ENCODE assay signal across 9 cellular contexts in the genomic region with DNA sequence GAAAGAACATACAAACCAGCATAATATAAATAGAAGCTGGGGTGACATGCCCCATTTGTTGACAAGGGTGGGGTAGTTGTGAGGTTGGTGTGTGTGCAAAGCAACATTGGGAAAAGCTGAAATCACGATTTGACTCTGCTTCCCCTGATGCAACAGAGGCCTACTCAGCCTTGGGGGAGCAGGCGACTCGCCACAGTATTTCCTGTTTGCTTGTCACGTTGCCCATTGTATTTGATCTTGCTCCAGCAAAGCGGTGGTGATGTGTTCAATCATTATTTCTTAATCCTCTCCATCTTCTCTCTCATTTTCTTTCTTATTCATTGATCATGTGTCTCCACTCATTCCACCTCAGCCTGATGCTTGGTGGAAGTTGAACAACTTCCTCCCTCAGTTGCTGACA.
A peak's percentile ranks its signal among the peaks of the same experiment; 100 is the strongest.
DNase-seq lines count a peak whose midpoint lies in the region; ATAC-seq and TF ChIP-seq lines count a peak whose summit lies in the region.
"Had no signal": no experiment of that assay in that cellular context is flagged by ENCODE, and none has a peak within 500 bp of the region (broad histone marks: within the 10 kb centered on the region; RNA-seq: fewer than 3 reads in every experiment).

No MANE protein-coding gene starts in this region.

- no peak overlapping the region for H2AFZ ChIP-seq in GM23338

- no peaks in the 10 kb centered on the region for H3K79me2 ChIP-seq in GM23338 (replicated peaks; ENCODE audit: insufficient read depth)

- H3K27me3 ChIP-seq in mucosa of rectum (ENCODE audit: control insufficient read depth in 2 of 2, insufficient read depth in 2 of 2, low read length in 2 of 2) (no peaks in the 10 kb centered on the region), GM23338 (ENCODE audit: insufficient read depth) (no peaks in the 10 kb centered on the region)

- no peaks in the 10 kb centered on the region for H3K27me3 Mint-ChIP-seq in GM23338 (ENCODE audit: insufficient read depth, low read depth, poor library complexity)
- H3K27me3 Mint-ChIP-seq: activated B cell treated with CpG ODN at 0.5 μM for 24 hours had no signal

- H3K9me2 ChIP-seq in GM23338 (ENCODE audit: insufficient read depth), result peaks cover 7% of the 10 kb centered on the region; the same call in 1 of the 2 replicates

- no peak for TF ChIP-seq CTCF in GM23338 (conservative IDR thresholded peaks at IDR 0.05; ENCODE audit: low read depth in 2 of 2)

- no peaks in the 10 kb centered on the region for H3K9me3 Mint-ChIP-seq in GM23338
- H3K9me3 Mint-ChIP-seq: activated B cell treated with CpG ODN at 0.5 μM for 24 hours had no signal

- H3K36me3 Mint-ChIP-seq in GM23338 (ENCODE audit: low read depth), result no peaks in the 10 kb centered on the region

- H3K4me2 ChIP-seq in GM23338, result no peak overlapping the region

- no peak overlapping the region for H3K9ac ChIP-seq in mucosa of rectum (ENCODE audit: low read depth in 1 of 2, low read length in 2 of 2)

- H3K4me1 ChIP-seq in mucosa of rectum (ENCODE audit: control insufficient read depth in 2 of 2, insufficient read depth in 2 of 2, low read length in 2 of 2) (peaks cover 9 to 10% of the 10 kb centered on the region in 2 donors), GM23338 (ENCODE audit: insufficient read depth) (peaks cover 22% of the 10 kb centered on the region)

- H4K20me1 ChIP-seq in GM23338 (replicated peaks; ENCODE audit: insufficient read depth), result no peaks in the 10 kb centered on the region

- no peaks in the 10 kb centered on the region for H3F3A ChIP-seq in GM23338 (replicated peaks; ENCODE audit: low read depth)

- H3K4me3 ChIP-seq in mucosa of rectum (ENCODE audit: low read length in 2 of 2) (no peak overlapping the region), GM23338 (no peak overlapping the region)

- ATAC-seq in GM21390 (IDR thresholded peaks at IDR 0.05; ENCODE audit: unreplicated experiment) (peak; percentile 61), GM21526 (IDR thresholded peaks at IDR 0.05; ENCODE audit: low FRiP score, unreplicated experiment) (no peak), GM21381 (IDR thresholded peaks at IDR 0.05; ENCODE audit: unreplicated experiment) (no peak), GM23338 (no peak)

- no peaks in the 10 kb centered on the region for H3K9me3 ChIP-seq in mucosa of rectum (ENCODE audit: control insufficient read depth in 2 of 2, low read length in 2 of 2)

- DNase-seq in MV-4-11 (lab: John Stamatoyannopoulos, UW) (peak; percentile 58), GM23338 (ENCODE audit: low spot score) (no peak), NCI-H2081 treated with DMSO at 0.1 percent for 48 hours (lab: John Stamatoyannopoulos, UW) (no peak)
- peak; percentile 74 for DNase-seq in activated effector memory CD4-positive, alpha-beta T cell treated with anti-CD3 and anti-CD28 coated beads, Interleukin-2, amount 50 U/mL, for 16 hours
- DNase-seq: activated B cell treated with CpG ODN at 0.5 μM for 24 hours had no signal

- H3K36me3 ChIP-seq in mucosa of rectum (ENCODE audit: control insufficient read depth in 2 of 2, insufficient read depth in 2 of 2, low read length in 2 of 2), result no peaks in the 10 kb centered on the region
- no peaks in the 10 kb centered on the region for H3K36me3 ChIP-seq in GM23338 (ENCODE audit: insufficient read depth)

- H3K4me3 Mint-ChIP-seq in GM23338, result no peak overlapping the region
- H3K4me3 Mint-ChIP-seq: activated B cell treated with CpG ODN at 0.5 μM for 24 hours had no signal

- peaks cover 28% of the 10 kb centered on the region for H3K4me1 Mint-ChIP-seq in GM23338
- H3K4me1 Mint-ChIP-seq: activated B cell treated with CpG ODN at 0.5 μM for 24 hours had no signal

- no peak overlapping the region for H3K27ac Mint-ChIP-seq in GM23338
- H3K27ac Mint-ChIP-seq: activated B cell treated with CpG ODN at 0.5 μM for 24 hours had no signal

- H3K27ac ChIP-seq in mucosa of rectum (ENCODE audit: low read depth in 2 of 2, low read length in 2 of 2), result peak overlapping the region; percentile 13 to 28
- H3K27ac ChIP-seq in GM23338 (ENCODE audit: low read depth), result no peak overlapping the region

TF ChIP-seq in GM23338, 12 proteins besides CTCF, POLR2A, EP300 and RAD21 (continues in another document):
- TF ChIP-seq ZNF114 (CRISPR knock-in tag; IDR thresholded peaks at IDR 0.05), result no peak
- TF ChIP-seq EZH2phosphoT487 (IDR thresholded peaks at IDR 0.05; ENCODE audit: unreplicated experiment), result no peak
- TF ChIP-seq, protein P1, sequence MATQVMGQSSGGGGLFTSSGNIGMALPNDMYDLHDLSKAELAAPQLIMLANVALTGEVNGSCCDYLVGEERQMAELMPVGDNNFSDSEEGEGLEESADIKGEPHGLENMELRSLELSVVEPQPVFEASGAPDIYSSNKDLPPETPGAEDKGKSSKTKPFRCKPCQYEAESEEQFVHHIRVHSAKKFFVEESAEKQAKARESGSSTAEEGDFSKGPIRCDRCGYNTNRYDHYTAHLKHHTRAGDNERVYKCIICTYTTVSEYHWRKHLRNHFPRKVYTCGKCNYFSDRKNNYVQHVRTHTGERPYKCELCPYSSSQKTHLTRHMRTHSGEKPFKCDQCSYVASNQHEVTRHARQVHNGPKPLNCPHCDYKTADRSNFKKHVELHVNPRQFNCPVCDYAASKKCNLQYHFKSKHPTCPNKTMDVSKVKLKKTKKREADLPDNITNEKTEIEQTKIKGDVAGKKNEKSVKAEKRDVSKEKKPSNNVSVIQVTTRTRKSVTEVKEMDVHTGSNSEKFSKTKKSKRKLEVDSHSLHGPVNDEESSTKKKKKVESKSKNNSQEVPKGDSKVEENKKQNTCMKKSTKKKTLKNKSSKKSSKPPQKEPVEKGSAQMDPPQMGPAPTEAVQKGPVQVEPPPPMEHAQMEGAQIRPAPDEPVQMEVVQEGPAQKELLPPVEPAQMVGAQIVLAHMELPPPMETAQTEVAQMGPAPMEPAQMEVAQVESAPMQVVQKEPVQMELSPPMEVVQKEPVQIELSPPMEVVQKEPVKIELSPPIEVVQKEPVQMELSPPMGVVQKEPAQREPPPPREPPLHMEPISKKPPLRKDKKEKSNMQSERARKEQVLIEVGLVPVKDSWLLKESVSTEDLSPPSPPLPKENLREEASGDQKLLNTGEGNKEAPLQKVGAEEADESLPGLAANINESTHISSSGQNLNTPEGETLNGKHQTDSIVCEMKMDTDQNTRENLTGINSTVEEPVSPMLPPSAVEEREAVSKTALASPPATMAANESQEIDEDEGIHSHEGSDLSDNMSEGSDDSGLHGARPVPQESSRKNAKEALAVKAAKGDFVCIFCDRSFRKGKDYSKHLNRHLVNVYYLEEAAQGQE (IDR thresholded peaks at IDR 0.05; ENCODE audit: unreplicated experiment), result no peak
- TF ChIP-seq, protein P2, sequence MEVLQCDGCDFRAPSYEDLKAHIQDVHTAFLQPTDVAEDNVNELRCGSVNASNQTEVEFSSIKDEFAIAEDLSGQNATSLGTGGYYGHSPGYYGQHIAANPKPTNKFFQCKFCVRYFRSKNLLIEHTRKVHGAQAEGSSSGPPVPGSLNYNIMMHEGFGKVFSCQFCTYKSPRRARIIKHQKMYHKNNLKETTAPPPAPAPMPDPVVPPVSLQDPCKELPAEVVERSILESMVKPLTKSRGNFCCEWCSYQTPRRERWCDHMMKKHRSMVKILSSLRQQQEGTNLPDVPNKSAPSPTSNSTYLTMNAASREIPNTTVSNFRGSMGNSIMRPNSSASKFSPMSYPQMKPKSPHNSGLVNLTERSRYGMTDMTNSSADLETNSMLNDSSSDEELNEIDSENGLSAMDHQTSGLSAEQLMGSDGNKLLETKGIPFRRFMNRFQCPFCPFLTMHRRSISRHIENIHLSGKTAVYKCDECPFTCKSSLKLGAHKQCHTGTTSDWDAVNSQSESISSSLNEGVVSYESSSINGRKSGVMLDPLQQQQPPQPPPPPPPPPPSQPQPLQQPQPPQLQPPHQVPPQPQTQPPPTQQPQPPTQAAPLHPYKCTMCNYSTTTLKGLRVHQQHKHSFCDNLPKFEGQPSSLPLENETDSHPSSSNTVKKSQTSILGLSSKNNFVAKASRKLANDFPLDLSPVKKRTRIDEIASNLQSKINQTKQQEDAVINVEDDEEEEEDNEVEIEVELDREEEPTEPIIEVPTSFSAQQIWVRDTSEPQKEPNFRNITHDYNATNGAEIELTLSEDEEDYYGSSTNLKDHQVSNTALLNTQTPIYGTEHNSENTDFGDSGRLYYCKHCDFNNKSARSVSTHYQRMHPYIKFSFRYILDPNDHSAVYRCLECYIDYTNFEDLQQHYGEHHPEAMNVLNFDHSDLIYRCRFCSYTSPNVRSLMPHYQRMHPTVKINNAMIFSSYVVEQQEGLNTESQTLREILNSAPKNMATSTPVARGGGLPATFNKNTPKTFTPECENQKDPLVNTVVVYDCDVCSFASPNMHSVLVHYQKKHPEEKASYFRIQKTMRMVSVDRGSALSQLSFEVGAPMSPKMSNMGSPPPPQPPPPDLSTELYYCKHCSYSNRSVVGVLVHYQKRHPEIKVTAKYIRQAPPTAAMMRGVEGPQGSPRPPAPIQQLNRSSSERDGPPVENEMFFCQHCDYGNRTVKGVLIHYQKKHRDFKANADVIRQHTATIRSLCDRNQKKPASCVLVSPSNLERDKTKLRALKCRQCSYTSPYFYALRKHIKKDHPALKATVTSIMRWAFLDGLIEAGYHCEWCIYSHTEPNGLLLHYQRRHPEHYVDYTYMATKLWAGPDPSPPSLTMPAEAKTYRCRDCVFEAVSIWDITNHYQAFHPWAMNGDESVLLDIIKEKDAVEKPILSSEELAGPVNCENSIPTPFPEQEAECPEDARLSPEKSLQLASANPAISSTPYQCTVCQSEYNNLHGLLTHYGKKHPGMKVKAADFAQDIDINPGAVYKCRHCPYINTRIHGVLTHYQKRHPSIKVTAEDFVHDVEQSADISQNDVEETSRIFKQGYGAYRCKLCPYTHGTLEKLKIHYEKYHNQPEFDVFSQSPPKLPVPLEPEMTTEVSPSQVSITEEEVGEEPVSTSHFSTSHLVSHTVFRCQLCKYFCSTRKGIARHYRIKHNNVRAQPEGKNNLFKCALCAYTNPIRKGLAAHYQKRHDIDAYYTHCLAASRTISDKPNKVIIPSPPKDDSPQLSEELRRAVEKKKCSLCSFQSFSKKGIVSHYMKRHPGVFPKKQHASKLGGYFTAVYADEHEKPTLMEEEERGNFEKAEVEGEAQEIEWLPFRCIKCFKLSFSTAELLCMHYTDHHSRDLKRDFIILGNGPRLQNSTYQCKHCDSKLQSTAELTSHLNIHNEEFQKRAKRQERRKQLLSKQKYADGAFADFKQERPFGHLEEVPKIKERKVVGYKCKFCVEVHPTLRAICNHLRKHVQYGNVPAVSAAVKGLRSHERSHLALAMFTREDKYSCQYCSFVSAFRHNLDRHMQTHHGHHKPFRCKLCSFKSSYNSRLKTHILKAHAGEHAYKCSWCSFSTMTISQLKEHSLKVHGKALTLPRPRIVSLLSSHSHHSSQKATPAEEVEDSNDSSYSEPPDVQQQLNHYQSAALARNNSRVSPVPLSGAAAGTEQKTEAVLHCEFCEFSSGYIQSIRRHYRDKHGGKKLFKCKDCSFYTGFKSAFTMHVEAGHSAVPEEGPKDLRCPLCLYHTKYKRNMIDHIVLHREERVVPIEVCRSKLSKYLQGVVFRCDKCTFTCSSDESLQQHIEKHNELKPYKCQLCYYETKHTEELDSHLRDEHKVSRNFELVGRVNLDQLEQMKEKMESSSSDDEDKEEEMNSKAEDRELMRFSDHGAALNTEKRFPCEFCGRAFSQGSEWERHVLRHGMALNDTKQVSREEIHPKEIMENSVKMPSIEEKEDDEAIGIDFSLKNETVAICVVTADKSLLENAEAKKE (CRISPR knock-in tag; IDR thresholded peaks at IDR 0.05), result no peak
- no peak for TF ChIP-seq STAT1 (IDR thresholded peaks at IDR 0.05; ENCODE audit: unreplicated experiment)

Comparison
In these comparisons a context has a peak if more than half of its experiments do, and no peak if none do; other contexts are left out.
1. DNase-seq: peak in MV-4-11 (single experiment) and activated effector memory CD4-positive, alpha-beta T cell treated with anti-CD3 and anti-CD28 coated beads, Interleukin-2, amount 50 U/mL, for 16 hours (single experiment); none in GM23338 (single experiment) and NCI-H2081 treated with DMSO at 0.1 percent for 48 hours (single experiment).